20 cellular contexts compared by ENCODE assay signal in the genomic region with DNA sequence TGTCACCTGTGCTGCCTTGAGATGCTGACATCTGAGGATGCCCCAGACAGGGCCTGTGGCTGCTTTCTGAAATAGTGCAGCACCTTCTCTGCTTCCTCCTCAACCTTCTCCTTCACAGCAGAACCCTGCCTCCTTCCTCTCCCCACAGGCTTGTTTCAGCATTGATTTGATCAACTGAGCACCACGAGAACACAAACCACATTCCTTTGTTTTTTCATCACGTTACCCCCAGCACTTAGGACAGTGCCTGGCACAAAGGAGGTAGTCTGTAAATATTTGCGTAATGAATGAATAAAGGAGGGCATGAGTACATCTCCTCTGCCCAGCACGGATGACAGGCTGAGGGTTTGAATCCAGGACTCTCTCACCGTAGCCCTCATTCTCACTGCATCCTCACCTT. TPM values are rescaled to one million over a fixed set of nuclear protein-coding genes. Genes with fewer than 3 reads are reported as not detected.
A peak's percentile ranks its signal among the peaks of the same experiment; 100 is the strongest.
DNase-seq lines count a peak whose midpoint lies in the region; ATAC-seq and TF ChIP-seq lines count a peak whose summit lies in the region.
"Had no signal": no experiment of that assay in that cellular context is flagged by ENCODE, and none has a peak within 500 bp of the region (broad histone marks: within the 10 kb centered on the region; RNA-seq: fewer than 3 reads in every experiment).

No MANE protein-coding gene starts in this region.

- H3K4me1 Mint-ChIP-seq in H9 = peaks cover 16 to 19% of the 10 kb centered on the region in 2 experiments
- peaks cover 26% of the 10 kb centered on the region for H3K4me1 Mint-ChIP-seq in activated CD4-positive, alpha-beta T cell treated with anti-CD3 and anti-CD28 coated beads, Interleukin-2, amount 10 ng/mL, durations not matched to agents 24 days and 14 days

- no peaks in the 10 kb centered on the region for H3K79me2 ChIP-seq in H9 (ENCODE audit: insufficient read depth, low read length)

- H3K27ac ChIP-seq in H9 (ENCODE audit: insufficient read length, low read depth, low read length) (no peak overlapping the region), esophagus squamous epithelium (peak overlapping the region; percentile 29 to 78 (median 57)), stomach smooth muscle (ENCODE audit: low read length) (peak overlapping the region; percentile 87)
- H3K27ac ChIP-seq: PC-9, SK-N-MC had no signal

- no peak overlapping the region for H2BK5ac ChIP-seq in H9 (ENCODE audit: insufficient read length, low read length)

- H3K36me3 ChIP-seq in esophagus squamous epithelium (no peaks in the 10 kb centered on the region), stomach smooth muscle (ENCODE audit: control insufficient read depth in 2 of 2, insufficient read depth in 2 of 2, low read length in 2 of 2) (no peaks in the 10 kb centered on the region)
- H3K36me3 ChIP-seq: BE2C, MG63 had no signal

- no peak overlapping the region for H2BK15ac ChIP-seq in H9 (ENCODE audit: low read depth, low read length)

- H2BK120ac ChIP-seq in H9 (ENCODE audit: low read depth, low read length, poor library complexity, severe bottlenecking) = no peak overlapping the region

- H3K9me3 Mint-ChIP-seq in H9 = no peaks in the 10 kb centered on the region
- no peaks in the 10 kb centered on the region for H3K9me3 Mint-ChIP-seq in activated CD4-positive, alpha-beta T cell treated with anti-CD3 and anti-CD28 coated beads, Interleukin-2, amount 10 ng/mL, durations not matched to agents 24 days and 14 days
- H3K9me3 Mint-ChIP-seq: CD4-positive, alpha-beta memory T cell had no signal

- no peaks in the 10 kb centered on the region for H3K36me3 Mint-ChIP-seq in H9 (ENCODE audit: insufficient read depth in 1 of 3, low read depth in 3 of 3)
- no peaks in the 10 kb centered on the region for H3K36me3 Mint-ChIP-seq in activated CD4-positive, alpha-beta T cell treated with anti-CD3 and anti-CD28 coated beads, Interleukin-2, amount 10 ng/mL, durations not matched to agents 24 days and 14 days (ENCODE audit: low read depth)

- no peak overlapping the region for H2BK12ac ChIP-seq in H9 (ENCODE audit: insufficient read length, low read depth, low read length)

- WGBS in H9 (ENCODE audit: extremely low coverage, insufficient read length, low lambda C conversion rate) = no CpG with 5 or more reads among the region's 5 CpGs
- 43 to 55% methylated on average over 5 of the region's 5 CpGs for WGBS in esophagus squamous epithelium, 2 donors

- no peak overlapping the region for H3K9ac ChIP-seq in H9 (ENCODE audit: extremely low read depth, insufficient read length, low read length)
- H3K9ac ChIP-seq in stomach smooth muscle (ENCODE audit: low read length in 2 of 2) = peak overlapping the region in 1 of 2 donors; percentile 51

- no peak for TF ChIP-seq CTCF in H9 (conservative IDR thresholded peaks at IDR 0.05)
- no peak for TF ChIP-seq CTCF in esophagus squamous epithelium (IDR thresholded peaks at IDR 0.05)

- peaks cover 6% of the 10 kb centered on the region; the same call in 1 of the 2 replicates for H3K27me3 Mint-ChIP-seq in H9 (ENCODE audit: low read depth)
- peaks cover 6% of the 10 kb centered on the region for H3K27me3 Mint-ChIP-seq in activated CD4-positive, alpha-beta T cell treated with anti-CD3 and anti-CD28 coated beads, Interleukin-2, amount 10 ng/mL, durations not matched to agents 24 days and 14 days

- H3K4me3 Mint-ChIP-seq in H9 = no peak overlapping the region
- no peak overlapping the region for H3K4me3 Mint-ChIP-seq in activated CD4-positive, alpha-beta T cell treated with anti-CD3 and anti-CD28 coated beads, Interleukin-2, amount 10 ng/mL, durations not matched to agents 24 days and 14 days
- H3K4me3 Mint-ChIP-seq: CD4-positive, alpha-beta memory T cell had no signal

- DNase-seq in H9 (no peak), NCI-H345 (lab: John Stamatoyannopoulos, UW) (peak; percentile 9), esophagus squamous epithelium (lab: John Stamatoyannopoulos, UW) (no peak), left ventricle myocardium superior (no peak)
- DNase-seq in activated CD4-positive, alpha-beta T cell treated with anti-CD3 and anti-CD28 coated beads, Interleukin-2, amount 10 ng/mL, durations not matched to agents 24 days and 14 days = no peak
- DNase-seq: BE2C; CD4-positive, alpha-beta memory T cell; EL; H7; KG1; MG63; NCI-H1092 treated with DMSO at 0.1 percent for 48 hours; NCI-H1694 treated with DMSO at 0.1 percent for 48 hours; NCI-H2171; NCI-H524; NK-92 treated with Interleukin-12 subunit alpha and Interleukin-12 subunit beta, amount 100 ng/mL, for 24 hours; PC-9 had no signal

- no peak overlapping the region for H2BK20ac ChIP-seq in H9 (ENCODE audit: low read depth, low read length, poor library complexity, severe bottlenecking)

- H3K18ac ChIP-seq in H9 (ENCODE audit: insufficient read length, low read depth, low read length) = no peak overlapping the region

- no peak overlapping the region for H3K4me3 ChIP-seq in esophagus squamous epithelium
- peak overlapping the region in 1 of 2 donors; percentile 15 for H3K4me3 ChIP-seq in stomach smooth muscle (ENCODE audit: low read length in 2 of 2)
- H3K4me3 ChIP-seq: MG63, PC-9, SK-N-MC had no signal

- intact Hi-C loops in esophagus squamous epithelium (cut with DNase I) (no loop called here), left ventricle myocardium superior (cut with micrococcal nuclease) (no loop called here)
- intact Hi-C loops in activated CD4-positive, alpha-beta T cell treated with anti-CD3 and anti-CD28 coated beads, Interleukin-2, amount 10 ng/mL, durations not matched to agents 24 days and 14 days (cut with micrococcal nuclease) = no loop called here

- TF ChIP-seq POLR2A in esophagus squamous epithelium (IDR thresholded peaks at IDR 0.05) = no peak

- no peak for ATAC-seq in left ventricle myocardium superior
- no peak for ATAC-seq in GM19467 (IDR thresholded peaks at IDR 0.05; ENCODE audit: unreplicated experiment)

- no peak overlapping the region for H4K5ac ChIP-seq in H9 (ENCODE audit: insufficient read length, low read depth, low read length)

- peak overlapping the region; percentile 9; the same call in 1 of the 2 replicates for H3K14ac ChIP-seq in H9 (ENCODE audit: insufficient read depth, low read length)

- no peak overlapping the region for H3T11ph ChIP-seq in H9 (ENCODE audit: low read length)

- H3K27ac Mint-ChIP-seq in H9 = no peak overlapping the region; a peak in 1 of 7 replicates
- H3K27ac Mint-ChIP-seq in activated CD4-positive, alpha-beta T cell treated with anti-CD3 and anti-CD28 coated beads, Interleukin-2, amount 10 ng/mL, durations not matched to agents 24 days and 14 days = no peak overlapping the region
- H3K27ac Mint-ChIP-seq: CD4-positive, alpha-beta memory T cell had no signal

- H2AK5ac ChIP-seq in H9 (ENCODE audit: insufficient read length, low read length) = no peak overlapping the region

- no peak overlapping the region for H4K91ac ChIP-seq in H9 (ENCODE audit: insufficient read length, low read depth, low read length)

- no peaks in the 10 kb centered on the region for H3K23me2 ChIP-seq in H9 (ENCODE audit: insufficient read length, low read depth, low read length, poor library complexity, severe bottlenecking)

- no peak overlapping the region for H3K23ac ChIP-seq in H9 (ENCODE audit: insufficient read length, low read depth, low read length)

- H4K8ac ChIP-seq in H9 (replicated peaks; ENCODE audit: insufficient read length, low read depth, low read length) = no peak overlapping the region

- no peak overlapping the region for H3K56ac ChIP-seq in H9 (ENCODE audit: insufficient read length, low read depth, low read length)

- H3K27me3 ChIP-seq in H9 (ENCODE audit: insufficient read depth, low read length) (no peaks in the 10 kb centered on the region), esophagus squamous epithelium (peaks cover 0 to 5% (median 0%) of the 10 kb centered on the region in 4 donors), stomach smooth muscle (ENCODE audit: control insufficient read depth in 1 of 2, insufficient read depth in 2 of 2, low read length in 2 of 2) (no peaks in the 10 kb centered on the region)
- H3K27me3 ChIP-seq: MG63 had no signal

- H3K79me1 ChIP-seq in H9 (ENCODE audit: insufficient read depth, low read depth, low read length, poor library complexity, severe bottlenecking) = no peaks in the 10 kb centered on the region

- H3K4me2 ChIP-seq in H9 (ENCODE audit: insufficient read depth, insufficient read length, low read length) = no peak overlapping the region
- H3K4me2 ChIP-seq: PC-9 had no signal

- no peaks in the 10 kb centered on the region for H3K9me3 ChIP-seq in H9 (ENCODE audit: control insufficient read depth, low read depth, low read length)
- H3K9me3 ChIP-seq in esophagus squamous epithelium = no peaks in the 10 kb centered on the region
- no peaks in the 10 kb centered on the region for H3K9me3 ChIP-seq in stomach smooth muscle (ENCODE audit: control insufficient read depth in 2 of 2, low read length in 2 of 2)
- H3K9me3 ChIP-seq: BE2C, MG63 had no signal

- no peak overlapping the region for H3K4ac ChIP-seq in H9 (ENCODE audit: low read depth, low read length)

- H3K4me1 ChIP-seq in H9 (ENCODE audit: insufficient read depth, low read length) (no peaks in the 10 kb centered on the region), esophagus squamous epithelium (no peaks in the 10 kb centered on the region), stomach smooth muscle (ENCODE audit: control insufficient read depth, insufficient read depth, low read length) (peaks cover 28% of the 10 kb centered on the region)
- H3K4me1 ChIP-seq: BE2C had no signal

- no peaks in the 10 kb centered on the region for H4K20me1 ChIP-seq in H9 (ENCODE audit: control insufficient read depth, insufficient read depth, insufficient read length)

- no peak overlapping the region for H2AFZ ChIP-seq in H9 (ENCODE audit: low read length)
- H2AFZ ChIP-seq: PC-9 had no signal

RNA-seq across cellular contexts. Expression of a gene that starts 21.3 kb away (rescaled TPM):
- total RNA-seq in H9 (2021) (57.1 and 59.6 TPM in 2 replicates), esophagus squamous epithelium (10 to 100 TPM in 1 of 4 donors, under 1 TPM in 1, not detected in 2; 0.99 to 37.7 TPM), left ventricle myocardium superior (1.4 TPM)
- total RNA-seq in activated CD4-positive, alpha-beta T cell treated with anti-CD3 and anti-CD28 coated beads, Interleukin-2, amount 10 ng/mL, durations not matched to agents 24 days and 14 days = not detected in 2 replicates

RNA-seq across cellular contexts. Expression of a gene that starts 32.3 kb away (rescaled TPM):
- total RNA-seq in H9 (2021) = 73.9 and 78.9 TPM in 2 replicates
- 10 to 100 TPM; 38.6 to 48.1 (median 44.0) TPM for total RNA-seq in esophagus squamous epithelium
- 84.7 and 86.6 TPM in 2 replicates for total RNA-seq in activated CD4-positive, alpha-beta T cell treated with anti-CD3 and anti-CD28 coated beads, Interleukin-2, amount 10 ng/mL, durations not matched to agents 24 days and 14 days
- total RNA-seq in left ventricle myocardium superior = 115 TPM

RNA-seq across cellular contexts. Expression of a gene that starts 40.2 kb away (rescaled TPM):
- total RNA-seq in H9 (2021) = 39.1 and 39.3 TPM in 2 replicates
- total RNA-seq in esophagus squamous epithelium = 10 to 100 TPM; 14.1 to 39.3 (median 32.2) TPM
- total RNA-seq in activated CD4-positive, alpha-beta T cell treated with anti-CD3 and anti-CD28 coated beads, Interleukin-2, amount 10 ng/mL, durations not matched to agents 24 days and 14 days = 19.9 and 25.2 TPM in 2 replicates
- total RNA-seq in left ventricle myocardium superior = 339 TPM
